In the genomic region with DNA sequence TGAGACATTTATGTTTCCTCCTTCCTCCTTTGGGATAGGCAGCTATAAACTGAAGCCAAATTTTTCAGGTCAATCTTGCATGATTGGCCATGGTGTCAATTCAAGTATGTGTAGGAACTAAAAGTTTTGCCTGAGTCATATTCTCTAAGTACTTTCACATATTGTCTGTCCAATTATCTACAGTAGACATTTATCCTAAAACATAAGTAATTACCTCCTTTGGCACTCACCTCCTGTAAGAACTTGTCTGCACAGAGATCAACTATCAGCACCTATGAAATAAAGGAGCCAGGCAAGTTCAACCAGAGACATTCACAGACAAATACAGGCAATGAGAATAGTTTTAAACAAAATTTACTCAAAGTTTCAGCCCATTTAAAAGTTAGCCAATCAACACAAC, we compare ENCODE assay signal across 21 cellular contexts.
"Had no signal": no experiment of that assay in that cellular context is flagged by ENCODE, and none has a peak within 500 bp of the region (broad histone marks: within the 10 kb centered on the region; RNA-seq: fewer than 3 reads in every experiment).

No MANE protein-coding gene starts in this region.

- H3K27ac ChIP-seq: colonic mucosa, epithelial cell of prostate, esophagus muscularis mucosa, foreskin keratinocyte, heart right ventricle, left lung, lower lobe of right lung had no signal

- DNase-seq: colonic mucosa; cortex of kidney; effector CD8-positive, alpha-beta T cell; effector memory CD8-positive, alpha-beta T cell; endodermal cell; erythroblast; glutamatergic neuron; head of caudate nucleus; heart right ventricle; hippocampal formation; left cardiac atrium; left lung; left ventricle myocardium superior; lower lobe of right lung; mesenchymal stem cell; mucosa of descending colon had no signal

- H3K9me3 ChIP-seq: colonic mucosa, esophagus muscularis mucosa, heart right ventricle, left lung, lower lobe of right lung, mucosa of descending colon had no signal

- H3K4me3 Mint-ChIP-seq: dendritic cell treated with granulocyte-macrophage colony-stimulating factor and Interleukin-4, amounts not matched to agents 40 ng/mL and 50 ng/mL, for 4 days; effector memory CD8-positive, alpha-beta T cell; endodermal cell; mesothelial cell of epicardium had no signal

- ATAC-seq: effector memory CD8-positive, alpha-beta T cell; foreskin keratinocyte; heart right ventricle; left cardiac atrium; left lung; left ventricle myocardium superior; lower lobe of right lung; mucosa of descending colon had no signal

- H3K4me1 ChIP-seq: colonic mucosa, esophagus muscularis mucosa, foreskin keratinocyte, heart right ventricle, left lung, lower lobe of right lung had no signal

- H3K9me3 Mint-ChIP-seq: dendritic cell treated with granulocyte-macrophage colony-stimulating factor and Interleukin-4, amounts not matched to agents 40 ng/mL and 50 ng/mL, for 4 days; effector memory CD8-positive, alpha-beta T cell; endodermal cell had no signal

- H3K27me3 ChIP-seq: colonic mucosa, esophagus muscularis mucosa, foreskin keratinocyte, heart right ventricle, left lung had no signal

- H3K27ac Mint-ChIP-seq: dendritic cell treated with granulocyte-macrophage colony-stimulating factor and Interleukin-4, amounts not matched to agents 40 ng/mL and 50 ng/mL, for 4 days; effector memory CD8-positive, alpha-beta T cell; endodermal cell; mesothelial cell of epicardium had no signal

- H3K4me1 Mint-ChIP-seq: endodermal cell, mesothelial cell of epicardium had no signal

- H3K4me3 ChIP-seq: colonic mucosa, esophagus muscularis mucosa, heart right ventricle, left lung, lower lobe of right lung, mucosa of descending colon had no signal

- H3K36me3 ChIP-seq: colonic mucosa had no signal
